ENCODE assay signal across 1 cellular context in the genomic region with DNA sequence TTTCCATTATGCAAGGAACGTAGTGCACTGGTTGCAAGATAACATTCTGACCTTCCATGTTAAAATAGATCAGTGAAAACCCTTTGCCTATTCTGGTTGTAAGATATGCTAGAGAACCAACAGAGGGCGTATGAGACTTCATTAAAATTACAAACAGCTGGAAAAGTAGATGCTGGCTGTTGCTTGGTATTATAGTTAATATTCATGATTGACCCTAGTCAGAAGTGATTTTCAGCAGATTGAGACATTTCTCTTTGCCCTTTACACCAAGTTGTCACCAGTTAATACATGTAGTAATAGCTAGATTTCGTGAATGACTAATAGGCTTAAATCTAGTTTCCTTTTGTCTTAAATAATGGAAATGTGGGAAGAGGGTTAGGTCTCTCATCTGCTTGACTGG.
TF ChIP-seq lines count a peak whose summit lies in the region.

No MANE protein-coding gene starts in this region.

TF ChIP-seq in K562, 482 proteins besides CTCF, POLR2A, EP300 and RAD21 (continued from another document):
- TF ChIP-seq CBX1 (IDR thresholded peaks at IDR 0.05; ENCODE audit: low read depth) (no peak), RBFOX2 (IDR thresholded peaks at IDR 0.05; ENCODE audit: low read depth, low read length) (peak; percentile 31), NFATC3 (IDR thresholded peaks at IDR 0.05) (0 out of 2 replicates have a peak, but pooled peaks have one; percentile 29), TEAD4 (IDR thresholded peaks at IDR 0.05; ENCODE audit: low read length) (peak; percentile 25; the same call in 1 of the 2 replicates), TEAD4 (CRISPR knock-in tag; IDR thresholded peaks at IDR 0.05; ENCODE audit: borderline replicate concordance) (no peak), ZNF511 (CRISPR knock-in tag; IDR thresholded peaks at IDR 0.05) (no peak), MTA2 (IDR thresholded peaks at IDR 0.05; ENCODE audit: low read depth) (no peak)
